Comparison of ENCODE assay signal across 8 cellular contexts in genomic region chr1:13725714-13726175, GRCh38. TPM values are rescaled to one million over a fixed set of nuclear protein-coding genes. Genes with fewer than 3 reads are reported as not detected.
A peak's percentile ranks its signal among the peaks of the same experiment; 100 is the strongest.
DNase-seq lines count a peak whose midpoint lies in the region; ATAC-seq and TF ChIP-seq lines count a peak whose summit lies in the region.

No MANE protein-coding gene starts in this region.

- H3K4me1 Mint-ChIP-seq in T-helper 2 cell treated with Interferon-gamma antibody and Interleukin-4, amounts not matched to agents 5 μg/mL and 100 μg/mL, for 36 hours (ENCODE audit: low read depth), result peaks cover 26% of the 10 kb centered on the region
- H3K4me1 Mint-ChIP-seq in mesothelial cell of epicardium, result peaks cover 17% of the 10 kb centered on the region

- H3K27me3 ChIP-seq in mammary epithelial cell (ENCODE audit: insufficient read depth, low read length), result no peaks in the 10 kb centered on the region

- H3K36me3 Mint-ChIP-seq in T-helper 2 cell treated with Interferon-gamma antibody and Interleukin-4, amounts not matched to agents 5 μg/mL and 100 μg/mL, for 36 hours (ENCODE audit: low read depth), result no peaks in the 10 kb centered on the region
- H3K36me3 Mint-ChIP-seq in mesothelial cell of epicardium, result no peaks in the 10 kb centered on the region

- no peak overlapping the region for H3K27ac ChIP-seq in mammary epithelial cell (ENCODE audit: insufficient read depth, low read depth, low read length)

- no peaks in the 10 kb centered on the region for H3K9me3 Mint-ChIP-seq in T-helper 2 cell treated with Interferon-gamma antibody and Interleukin-4, amounts not matched to agents 5 μg/mL and 100 μg/mL, for 36 hours
- no peaks in the 10 kb centered on the region for H3K9me3 Mint-ChIP-seq in mesothelial cell of epicardium

- ATAC-seq in GM21526 (IDR thresholded peaks at IDR 0.05; ENCODE audit: low FRiP score, unreplicated experiment), result no peak

- in situ Hi-C loops in mammary epithelial cell (cut with MboI; ENCODE audit: low sequenced_read_pairs in 2 of 2), result no loop called here

- peak; percentile 26 to 54 for DNase-seq in AML-193 (lab: John Stamatoyannopoulos, UW)
- peak; percentile 31 for DNase-seq in GM20000 (ENCODE audit: low spot score)
- peak; percentile 15 for DNase-seq in T-helper 2 cell treated with Interferon-gamma antibody and Interleukin-4, amounts not matched to agents 5 μg/mL and 100 μg/mL, for 36 hours (ENCODE audit: low spot score)
- peak; percentile 34 for DNase-seq in mammary epithelial cell
- no peak for DNase-seq in mesothelial cell of epicardium (ENCODE audit: low spot score in 2 of 2, unreplicated experiment in 2 of 2)
- no peak for DNase-seq in A172 (ENCODE audit: low spot score)
- DNase-seq in NCI-H1092 (lab: John Stamatoyannopoulos, UW), result no peak

- intact Hi-C loops in mammary epithelial cell (cut with micrococcal nuclease), result loop anchor here (1.0 to 5.0 kb wide), 3 partner anchors 60 to 368 kb away; no protein-coding TSS in a partner anchor

- no peaks in the 10 kb centered on the region for H3K4me1 ChIP-seq in mammary epithelial cell (ENCODE audit: insufficient read depth, low read length)

- BruUV-seq in mammary epithelial cell (replicated peaks; lab: Mats Ljungman, UMichigan), result no TSS peak

- H3K79me2 ChIP-seq in mammary epithelial cell (ENCODE audit: insufficient read depth, low read length), result no peaks in the 10 kb centered on the region

- H3K4me3 Mint-ChIP-seq in T-helper 2 cell treated with Interferon-gamma antibody and Interleukin-4, amounts not matched to agents 5 μg/mL and 100 μg/mL, for 36 hours, result no peak overlapping the region
- no peak overlapping the region for H3K4me3 Mint-ChIP-seq in mesothelial cell of epicardium

- no peak overlapping the region for H3K4me2 ChIP-seq in mammary epithelial cell (ENCODE audit: insufficient read depth, low read depth, low read length)

- no peak overlapping the region for H3K9ac ChIP-seq in mammary epithelial cell (ENCODE audit: insufficient read depth, low read length)

- no peak overlapping the region for H2AFZ ChIP-seq in mammary epithelial cell (ENCODE audit: low read depth, low read length)

- TF ChIP-seq CTCF in GM20000 (IDR thresholded peaks at IDR 0.05; ENCODE audit: extremely low read depth, missing control alignments) (peak; percentile 47), mammary epithelial cell (conservative IDR thresholded peaks at IDR 0.05 in 1 of 2, IDR thresholded peaks at IDR 0.05 in 1 of 2; ENCODE audit: extremely low read depth in 1 of 2, insufficient read depth in 1 of 2, low read depth in 1 of 2, low read length in 2 of 2) (peak; percentile 58 to 75), mesothelial cell of epicardium (IDR thresholded peaks at IDR 0.05; ENCODE audit: unreplicated experiment) (peak; percentile 39)

- no peaks in the 10 kb centered on the region for H3K9me3 ChIP-seq in mammary epithelial cell (replicated peaks; ENCODE audit: insufficient read depth, low read length)

- no peaks in the 10 kb centered on the region for H3K27me3 Mint-ChIP-seq in T-helper 2 cell treated with Interferon-gamma antibody and Interleukin-4, amounts not matched to agents 5 μg/mL and 100 μg/mL, for 36 hours (ENCODE audit: low read depth)
- H3K27me3 Mint-ChIP-seq in mesothelial cell of epicardium (ENCODE audit: low read depth), result no peaks in the 10 kb centered on the region

- dilution Hi-C loops in mammary epithelial cell (cut with HindIII; ENCODE audit: low sequenced_read_pairs), result no loop called here

- no peak overlapping the region for H3K27ac Mint-ChIP-seq in T-helper 2 cell treated with Interferon-gamma antibody and Interleukin-4, amounts not matched to agents 5 μg/mL and 100 μg/mL, for 36 hours
- peak overlapping the region; percentile 57 for H3K27ac Mint-ChIP-seq in mesothelial cell of epicardium

- CTCF ChIA-PET in mammary epithelial cell (lab: Charles Lee; ENCODE audit: low non-redundant PET), result interaction anchor here (0.6 to 0.9 kb wide), 3 partner anchors 24 to 99 kb away, joined by 3 to 5 read pairs (median 3); no protein-coding TSS in a partner anchor

- no peaks in the 10 kb centered on the region for H4K20me1 ChIP-seq in mammary epithelial cell (ENCODE audit: insufficient read depth, low read length)

- H3K4me3 ChIP-seq in mammary epithelial cell (replicated peaks in 1 of 3; ENCODE audit: insufficient read depth in 1 of 3, low read depth in 2 of 3, low read length in 3 of 3), result no peak overlapping the region

- 14% methylated on average over 4 of the region's 4 CpGs for WGBS in mammary epithelial cell (ENCODE audit: low coverage, missing lambda C conversion rate)

- no peaks in the 10 kb centered on the region for H3K36me3 ChIP-seq in mammary epithelial cell (ENCODE audit: insufficient read depth, low read length)

RNA-seq across cellular contexts. Expression of gene PRDM2, which starts 25.8 kb away (rescaled TPM):
- total RNA-seq in mammary epithelial cell, result 10 to 100 TPM; 11.0 to 29.7 TPM
- polyA plus RNA-seq in mammary epithelial cell, result 6.8 TPM
- 27.1 TPM for polyA minus RNA-seq in mammary epithelial cell
- 59.2 to 61.6 TPM (median 61.3 TPM) in 3 replicates for total RNA-seq in mesothelial cell of epicardium
- 2.5 and 3.6 TPM in 2 replicates for total RNA-seq in A172 (2014; rRNA removed; shearing (Covaris generic))

Comparison
In these comparisons a context has a peak if more than half of its experiments do, and no peak if none do; other contexts are left out.
1. DNase-seq: peak in AML-193 (2 of 2), GM20000 (single experiment), T-helper 2 cell treated with Interferon-gamma antibody and Interleukin-4, amounts not matched to agents 5 μg/mL and 100 μg/mL, for 36 hours (single experiment) and mammary epithelial cell (single experiment); none in mesothelial cell of epicardium (0 of 2), A172 (single experiment) and NCI-H1092 (single experiment).
2. Peak in every context shown above with its lines, with median percentiles within 50 percentile points of each other: CTCF ChIP-seq.